22 cellular contexts compared by ENCODE assay signal in genomic region chr2:200050921-200051620, GRCh38.
DNase-seq lines count a peak whose midpoint lies in the region; ATAC-seq and TF ChIP-seq lines count a peak whose summit lies in the region.
"Had no signal": no experiment of that assay in that cellular context is flagged by ENCODE, and none has a peak within 500 bp of the region (broad histone marks: within the 10 kb centered on the region; RNA-seq: fewer than 3 reads in every experiment).

No MANE protein-coding gene starts in this region.

- CTCF ChIA-PET in A673 (lab: Charles Lee) = interaction anchor here (0.6 kb wide), 1 partner anchor 684 kb away, joined by 4 read pairs; no protein-coding TSS in a partner anchor

- H3K27me3 ChIP-seq in A673 (replicated peaks; ENCODE audit: insufficient read depth, low read depth, low read length, poor library complexity) (no peaks in the 10 kb centered on the region), neural cell (ENCODE audit: insufficient read depth, low read depth, low read length) (no peaks in the 10 kb centered on the region)
- H3K27me3 ChIP-seq: ascending aorta, esophagus muscularis mucosa, gastroesophageal sphincter, vagina had no signal

- H3K4me3 ChIP-seq in A673 (ENCODE audit: low read depth, low read length, poor library complexity, severe bottlenecking) (no peak overlapping the region), neural cell (ENCODE audit: low read length) (no peak overlapping the region)
- H3K4me3 ChIP-seq: ascending aorta, esophagus muscularis mucosa, gastroesophageal sphincter, vagina had no signal

- no peaks in the 10 kb centered on the region for H3K36me3 ChIP-seq in A673 (ENCODE audit: insufficient read depth, low read length, poor library complexity, severe bottlenecking)
- H3K36me3 ChIP-seq in neural cell (ENCODE audit: insufficient read depth, low read length) = no peaks in the 10 kb centered on the region
- H3K36me3 ChIP-seq: ascending aorta, esophagus muscularis mucosa, gastroesophageal sphincter, vagina had no signal

- H2AFZ ChIP-seq in neural cell (ENCODE audit: low read depth, low read length) = no peak overlapping the region

- peak; percentile 39 for TF ChIP-seq EP300 in neural cell (conservative IDR thresholded peaks at IDR 0.05; ENCODE audit: poor library complexity, severe bottlenecking)

- H3K4me2 ChIP-seq in neural cell (ENCODE audit: low read length) = no peak overlapping the region

- H3K27ac ChIP-seq in A673 (ENCODE audit: low read depth, low read length, poor library complexity, severe bottlenecking) (no peak overlapping the region), neural cell (ENCODE audit: low read length) (no peak overlapping the region)
- H3K27ac ChIP-seq: ascending aorta, C4-2B, esophagus muscularis mucosa, gastroesophageal sphincter, vagina had no signal

- no peak overlapping the region for H3K9ac ChIP-seq in neural cell (ENCODE audit: low read length)

- ATAC-seq in GM21737 (IDR thresholded peaks at IDR 0.05; ENCODE audit: unreplicated experiment) = no peak
- ATAC-seq: activated naive CD4-positive, alpha-beta T cell treated with anti-CD3 and anti-CD28 coated beads, Interleukin-2, amount 50 U/mL, for 72 hours; gastroesophageal sphincter had no signal

- H3K4me1 ChIP-seq in A673 (ENCODE audit: insufficient read depth, low read length, poor library complexity, severe bottlenecking) = peaks cover 21% of the 10 kb centered on the region
- H3K4me1 ChIP-seq: ascending aorta, esophagus muscularis mucosa, gastroesophageal sphincter, vagina had no signal

- H3K9me2 ChIP-seq in neural cell (ENCODE audit: insufficient read depth, low read length) = no peaks in the 10 kb centered on the region

- no peaks in the 10 kb centered on the region for H4K20me1 ChIP-seq in neural cell (ENCODE audit: insufficient read depth)

- no peak for TF ChIP-seq RAD21 in neural cell (conservative IDR thresholded peaks at IDR 0.05)

- no peaks in the 10 kb centered on the region for H3F3A ChIP-seq in neural cell (ENCODE audit: insufficient read depth, low read length, poor library complexity, severe bottlenecking)

- TF ChIP-seq CTCF in A673 (conservative IDR thresholded peaks at IDR 0.05; ENCODE audit: low read depth, low read length) (no peak), neural cell (IDR thresholded peaks at IDR 0.05; ENCODE audit: poor library complexity, severe bottlenecking) (no peak)

- intact Hi-C loops in A673 (cut with micrococcal nuclease; ENCODE audit: unreplicated experiment) = no loop called here

- POLR2A ChIA-PET in A673 (lab: Charles Lee; ENCODE audit: low non-redundant PET) = interaction anchor here (0.6 kb wide), 1 partner anchor 104 kb away, joined by 3 read pairs; no protein-coding TSS in a partner anchor

- DNase-seq in A673 (ENCODE audit: low spot score) (peak; percentile 53), NCI-H524 treated with DMSO at 0.1 percent for 48 hours (lab: John Stamatoyannopoulos, UW) (peak; percentile 70), glomerular visceral epithelial cell (ENCODE audit: extremely low spot score) (peak; percentile 13), C1 segment of cervical spinal cord (lab: John Stamatoyannopoulos, UW) (no peak), cortex of kidney (lab: John Stamatoyannopoulos, UW) (no peak), cerebellar nuclear complex (lab: John Stamatoyannopoulos, UW) (no peak)
- DNase-seq: activated CD4-positive, alpha-beta T cell treated with anti-CD3 and anti-CD28 coated beads for 4 hours; effector memory CD4-positive, alpha-beta T cell; H9; midbrain; NCI-H1105 treated with DMSO at 0.1 percent for 48 hours; Right ventricle myocardium superior; stimulated activated CD4-positive, alpha-beta T cell treated with anti-CD3 and anti-CD28 coated beads, Interleukin-15, amount 100 ng/mL, for 24 hours; T-helper 1 cell had no signal

- H3K9me3 ChIP-seq in A673 (ENCODE audit: low read depth, low read length, poor library complexity, severe bottlenecking) = no peaks in the 10 kb centered on the region
- H3K9me3 ChIP-seq in neural cell (ENCODE audit: low read length) = no peaks in the 10 kb centered on the region
- H3K9me3 ChIP-seq: gastroesophageal sphincter, vagina had no signal

- no TSS peak for BruUV-seq in A673 (replicated peaks; lab: Mats Ljungman, UMichigan)

- H3K79me2 ChIP-seq in neural cell (replicated peaks; ENCODE audit: insufficient read depth, low read length) = no peaks in the 10 kb centered on the region

TF ChIP-seq in neural cell, 6 proteins besides CTCF, POLR2A, EP300 and RAD21:
- TF ChIP-seq POLR2AphosphoS5 (IDR thresholded peaks at IDR 0.05) (no peak), EZH2 (IDR thresholded peaks at IDR 0.05; ENCODE audit: borderline replicate concordance, insufficient read depth, low read length, poor library complexity, severe bottlenecking) (no peak), TAF1 (IDR thresholded peaks at IDR 0.05; ENCODE audit: low read depth) (no peak), SMC3 (conservative IDR thresholded peaks at IDR 0.05; ENCODE audit: poor library complexity) (no peak), REST (IDR thresholded peaks at IDR 0.05; ENCODE audit: borderline replicate concordance) (no peak), MXI1 (conservative IDR thresholded peaks at IDR 0.05; ENCODE audit: poor library complexity, severe bottlenecking) (no peak)

Comparison
In these comparisons a context has a peak if more than half of its experiments do, and no peak if none do; other contexts are left out.
1. DNase-seq: peak in A673 (single experiment), NCI-H524 treated with DMSO at 0.1 percent for 48 hours (single experiment) and glomerular visceral epithelial cell (single experiment); none in C1 segment of cervical spinal cord (0 of 14), cortex of kidney (single experiment) and cerebellar nuclear complex (0 of 2).